Comparison of ENCODE assay signal across 1 cellular context in the genomic region with DNA sequence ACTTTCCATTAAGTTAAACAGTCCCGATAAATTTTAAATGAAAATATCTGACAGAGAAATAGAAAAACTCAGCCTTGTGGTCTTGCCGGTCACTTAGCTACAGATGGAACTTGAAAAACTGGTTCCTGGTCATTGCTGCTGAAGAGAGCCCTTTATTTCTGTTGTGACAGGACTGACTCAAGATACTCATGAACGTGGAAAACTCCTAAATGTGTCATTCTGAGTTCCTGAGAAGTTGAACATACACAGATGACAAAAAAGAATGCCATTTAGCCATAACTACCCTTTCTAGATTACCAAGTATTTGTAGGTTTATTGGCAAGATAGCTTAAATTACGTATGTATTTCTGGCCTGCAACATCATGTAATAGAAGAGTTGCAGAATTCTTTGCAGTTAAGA.
TF ChIP-seq lines count a peak whose summit lies in the region.

No MANE protein-coding gene starts in this region.

TF ChIP-seq in HCT116, 20 proteins besides CTCF, POLR2A, EP300 and RAD21 (continued from another document):
- TF ChIP-seq, protein P1, sequence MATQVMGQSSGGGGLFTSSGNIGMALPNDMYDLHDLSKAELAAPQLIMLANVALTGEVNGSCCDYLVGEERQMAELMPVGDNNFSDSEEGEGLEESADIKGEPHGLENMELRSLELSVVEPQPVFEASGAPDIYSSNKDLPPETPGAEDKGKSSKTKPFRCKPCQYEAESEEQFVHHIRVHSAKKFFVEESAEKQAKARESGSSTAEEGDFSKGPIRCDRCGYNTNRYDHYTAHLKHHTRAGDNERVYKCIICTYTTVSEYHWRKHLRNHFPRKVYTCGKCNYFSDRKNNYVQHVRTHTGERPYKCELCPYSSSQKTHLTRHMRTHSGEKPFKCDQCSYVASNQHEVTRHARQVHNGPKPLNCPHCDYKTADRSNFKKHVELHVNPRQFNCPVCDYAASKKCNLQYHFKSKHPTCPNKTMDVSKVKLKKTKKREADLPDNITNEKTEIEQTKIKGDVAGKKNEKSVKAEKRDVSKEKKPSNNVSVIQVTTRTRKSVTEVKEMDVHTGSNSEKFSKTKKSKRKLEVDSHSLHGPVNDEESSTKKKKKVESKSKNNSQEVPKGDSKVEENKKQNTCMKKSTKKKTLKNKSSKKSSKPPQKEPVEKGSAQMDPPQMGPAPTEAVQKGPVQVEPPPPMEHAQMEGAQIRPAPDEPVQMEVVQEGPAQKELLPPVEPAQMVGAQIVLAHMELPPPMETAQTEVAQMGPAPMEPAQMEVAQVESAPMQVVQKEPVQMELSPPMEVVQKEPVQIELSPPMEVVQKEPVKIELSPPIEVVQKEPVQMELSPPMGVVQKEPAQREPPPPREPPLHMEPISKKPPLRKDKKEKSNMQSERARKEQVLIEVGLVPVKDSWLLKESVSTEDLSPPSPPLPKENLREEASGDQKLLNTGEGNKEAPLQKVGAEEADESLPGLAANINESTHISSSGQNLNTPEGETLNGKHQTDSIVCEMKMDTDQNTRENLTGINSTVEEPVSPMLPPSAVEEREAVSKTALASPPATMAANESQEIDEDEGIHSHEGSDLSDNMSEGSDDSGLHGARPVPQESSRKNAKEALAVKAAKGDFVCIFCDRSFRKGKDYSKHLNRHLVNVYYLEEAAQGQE (IDR thresholded peaks at IDR 0.05; ENCODE audit: low read depth) = no peak
- TF ChIP-seq EGR1 (IDR thresholded peaks at IDR 0.05; ENCODE audit: low read depth) (no peak), POLR2AphosphoS5 (IDR thresholded peaks at IDR 0.05; ENCODE audit: low read depth, low read length) (no peak; the same call in 1 of the 2 replicates), SIN3A (IDR thresholded peaks at IDR 0.05; ENCODE audit: low read depth) (peak; percentile 73; the same call in 1 of the 2 replicates), CEBPB (IDR thresholded peaks at IDR 0.05; ENCODE audit: low read depth) (peak; percentile 36; the same call in 1 of the 2 replicates), ZNF274 (IDR thresholded peaks at IDR 0.05; ENCODE audit: low read depth, low read length) (no peak), TCF7L2 (IDR thresholded peaks at IDR 0.05; ENCODE audit: borderline replicate concordance, extremely low read depth, insufficient read depth, insufficient read length) (no peak), CBX3 (IDR thresholded peaks at IDR 0.05; ENCODE audit: low read depth) (no peak; the same call in 1 of the 2 replicates), FOSL1 (IDR thresholded peaks at IDR 0.05; ENCODE audit: low read depth) (peak; percentile 42), JUND (IDR thresholded peaks at IDR 0.05) (peak; percentile 47), ZFX (IDR thresholded peaks at IDR 0.05) (no peak), YY1 (IDR thresholded peaks at IDR 0.05; ENCODE audit: extremely low read depth, insufficient replicate concordance, low read depth, low read length) (no peak), EZH2 (IDR thresholded peaks at IDR 0.05) (no peak), EZH2phosphoT487 (IDR thresholded peaks at IDR 0.05; ENCODE audit: borderline replicate concordance) (no peak)
- TF ChIP-seq, protein P2, sequence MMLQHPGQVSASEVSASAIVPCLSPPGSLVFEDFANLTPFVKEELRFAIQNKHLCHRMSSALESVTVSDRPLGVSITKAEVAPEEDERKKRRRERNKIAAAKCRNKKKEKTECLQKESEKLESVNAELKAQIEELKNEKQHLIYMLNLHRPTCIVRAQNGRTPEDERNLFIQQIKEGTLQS (IDR thresholded peaks at IDR 0.05) = no peak
- TF ChIP-seq, protein P3, sequence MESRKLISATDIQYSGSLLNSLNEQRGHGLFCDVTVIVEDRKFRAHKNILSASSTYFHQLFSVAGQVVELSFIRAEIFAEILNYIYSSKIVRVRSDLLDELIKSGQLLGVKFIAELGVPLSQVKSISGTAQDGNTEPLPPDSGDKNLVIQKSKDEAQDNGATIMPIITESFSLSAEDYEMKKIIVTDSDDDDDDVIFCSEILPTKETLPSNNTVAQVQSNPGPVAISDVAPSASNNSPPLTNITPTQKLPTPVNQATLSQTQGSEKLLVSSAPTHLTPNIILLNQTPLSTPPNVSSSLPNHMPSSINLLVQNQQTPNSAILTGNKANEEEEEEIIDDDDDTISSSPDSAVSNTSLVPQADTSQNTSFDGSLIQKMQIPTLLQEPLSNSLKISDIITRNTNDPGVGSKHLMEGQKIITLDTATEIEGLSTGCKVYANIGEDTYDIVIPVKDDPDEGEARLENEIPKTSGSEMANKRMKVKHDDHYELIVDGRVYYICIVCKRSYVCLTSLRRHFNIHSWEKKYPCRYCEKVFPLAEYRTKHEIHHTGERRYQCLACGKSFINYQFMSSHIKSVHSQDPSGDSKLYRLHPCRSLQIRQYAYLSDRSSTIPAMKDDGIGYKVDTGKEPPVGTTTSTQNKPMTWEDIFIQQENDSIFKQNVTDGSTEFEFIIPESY (IDR thresholded peaks at IDR 0.05; ENCODE audit: extremely low read depth, insufficient replicate concordance, low read length) = no peak
